16 cellular contexts compared by ENCODE assay signal in the genomic region with DNA sequence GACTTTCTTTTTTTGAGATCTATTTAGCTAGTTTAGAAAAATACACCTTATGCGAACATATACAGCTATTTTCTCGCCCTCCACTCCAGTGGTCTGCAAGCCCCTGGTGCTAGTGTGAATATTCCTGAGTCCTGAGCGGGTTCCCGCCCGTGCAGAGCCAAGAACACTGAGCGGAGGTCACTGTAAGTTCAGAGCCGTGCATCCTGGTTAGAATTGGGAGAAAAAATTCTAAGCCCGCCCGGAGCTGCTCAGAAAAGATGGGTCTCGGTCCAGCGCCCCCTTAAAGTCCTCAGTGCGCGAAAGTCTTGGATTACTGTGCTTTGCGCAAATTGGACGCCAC.
DNase-seq lines count a peak whose midpoint lies in the region; TF ChIP-seq lines count a peak whose summit lies in the region.
"Had no signal": no experiment of that assay in that cellular context is flagged by ENCODE, and none has a peak within 500 bp of the region (broad histone marks: within the 10 kb centered on the region; RNA-seq: fewer than 3 reads in every experiment).

No MANE protein-coding gene starts in this region.

- POLR2A ChIA-PET in activated CD4-positive, alpha-beta memory T cell treated with anti-CD3 and anti-CD28 coated beads, Interleukin-2, amount 10 ng/mL, durations not matched to agents 7 days and 5 days (lab: Charles Lee), result interaction anchor here (4.0 to 13.5 kb wide), 2 partner anchors 8 to 55 kb away, joined by 21 to 661 read pairs; no protein-coding TSS in a partner anchor

- H3K4me3 Mint-ChIP-seq in T-helper 2 cell treated with Interferon-gamma antibody and Interleukin-4, amounts not matched to agents 5 μg/mL and 100 μg/mL, for 36 hours, result peak overlapping the region; percentile 45
- peak overlapping the region; percentile 3 for H3K4me3 Mint-ChIP-seq in activated CD4-positive, alpha-beta memory T cell treated with anti-CD3 and anti-CD28 coated beads, Interleukin-2, amount 10 ng/mL, durations not matched to agents 7 days and 5 days
- peak overlapping the region; percentile 11 for H3K4me3 Mint-ChIP-seq in progenitor cell of endocrine pancreas (ENCODE audit: low read depth)

- no peak overlapping the region for H3K27ac Mint-ChIP-seq in T-helper 2 cell treated with Interferon-gamma antibody and Interleukin-4, amounts not matched to agents 5 μg/mL and 100 μg/mL, for 36 hours
- H3K27ac Mint-ChIP-seq in activated CD4-positive, alpha-beta memory T cell treated with anti-CD3 and anti-CD28 coated beads, Interleukin-2, amount 10 ng/mL, durations not matched to agents 7 days and 5 days, result no peak overlapping the region
- H3K27ac Mint-ChIP-seq in progenitor cell of endocrine pancreas, result no peak overlapping the region

- H3K27me3 Mint-ChIP-seq in T-helper 2 cell treated with Interferon-gamma antibody and Interleukin-4, amounts not matched to agents 5 μg/mL and 100 μg/mL, for 36 hours (ENCODE audit: low read depth), result peaks cover 88% of the 10 kb centered on the region
- peaks cover 76% of the 10 kb centered on the region for H3K27me3 Mint-ChIP-seq in activated CD4-positive, alpha-beta memory T cell treated with anti-CD3 and anti-CD28 coated beads, Interleukin-2, amount 10 ng/mL, durations not matched to agents 7 days and 5 days
- peaks cover 95% of the 10 kb centered on the region for H3K27me3 Mint-ChIP-seq in progenitor cell of endocrine pancreas

- no peak for DNase-seq in T-helper 2 cell treated with Interferon-gamma antibody and Interleukin-4, amounts not matched to agents 5 μg/mL and 100 μg/mL, for 36 hours (ENCODE audit: low spot score)
- DNase-seq in T-helper 2 cell (no peak), progenitor cell of endocrine pancreas (ENCODE audit: low spot score, unreplicated experiment) (no peak), iPS-NIHi7 (ENCODE audit: extremely low spot score) (no peak), T1000 (lab: John Stamatoyannopoulos, UW) (no peak)
- no peak for DNase-seq in activated CD4-positive, alpha-beta memory T cell treated with anti-CD3 and anti-CD28 coated beads, Interleukin-2, amount 10 ng/mL, durations not matched to agents 7 days and 5 days
- DNase-seq in stimulated activated CD4-positive, alpha-beta T cell treated with anti-CD3 and anti-CD28 coated beads, Interleukin-4, amount 100 ng/mL, for 1 hour, result no peak
- DNase-seq: GM23248, hippocampal formation, left colon, NCI-H1048, NCI-H2081, NCI-H510A treated with DMSO at 0.1 percent for 48 hours, Right ventricle myocardium superior had no signal

- peaks cover 3% of the 10 kb centered on the region for H3K9me3 ChIP-seq in iPS-18c (ENCODE audit: control insufficient read depth, insufficient read depth, low read length)

- H3K9me3 Mint-ChIP-seq in T-helper 2 cell treated with Interferon-gamma antibody and Interleukin-4, amounts not matched to agents 5 μg/mL and 100 μg/mL, for 36 hours, result peaks cover 9% of the 10 kb centered on the region
- peaks cover 10% of the 10 kb centered on the region for H3K9me3 Mint-ChIP-seq in activated CD4-positive, alpha-beta memory T cell treated with anti-CD3 and anti-CD28 coated beads, Interleukin-2, amount 10 ng/mL, durations not matched to agents 7 days and 5 days
- no peaks in the 10 kb centered on the region for H3K9me3 Mint-ChIP-seq in progenitor cell of endocrine pancreas (ENCODE audit: low read depth)

- peaks cover 6% of the 10 kb centered on the region for H3K36me3 Mint-ChIP-seq in T-helper 2 cell treated with Interferon-gamma antibody and Interleukin-4, amounts not matched to agents 5 μg/mL and 100 μg/mL, for 36 hours (ENCODE audit: low read depth)
- peaks cover 9% of the 10 kb centered on the region for H3K36me3 Mint-ChIP-seq in activated CD4-positive, alpha-beta memory T cell treated with anti-CD3 and anti-CD28 coated beads, Interleukin-2, amount 10 ng/mL, durations not matched to agents 7 days and 5 days (ENCODE audit: low read depth)
- no peaks in the 10 kb centered on the region for H3K36me3 Mint-ChIP-seq in progenitor cell of endocrine pancreas (ENCODE audit: insufficient read depth)

- H3K4me1 Mint-ChIP-seq in T-helper 2 cell treated with Interferon-gamma antibody and Interleukin-4, amounts not matched to agents 5 μg/mL and 100 μg/mL, for 36 hours (ENCODE audit: low read depth), result peaks cover 32% of the 10 kb centered on the region
- peaks cover 46% of the 10 kb centered on the region for H3K4me1 Mint-ChIP-seq in activated CD4-positive, alpha-beta memory T cell treated with anti-CD3 and anti-CD28 coated beads, Interleukin-2, amount 10 ng/mL, durations not matched to agents 7 days and 5 days
- H3K4me1 Mint-ChIP-seq in progenitor cell of endocrine pancreas (ENCODE audit: low read depth), result peaks cover 18% of the 10 kb centered on the region

- TF ChIP-seq CTCF in progenitor cell of endocrine pancreas (IDR thresholded peaks at IDR 0.05; ENCODE audit: unreplicated experiment), result no peak

- CTCF ChIA-PET in activated CD4-positive, alpha-beta memory T cell treated with anti-CD3 and anti-CD28 coated beads, Interleukin-2, amount 10 ng/mL, durations not matched to agents 7 days and 5 days (lab: Charles Lee), result interaction anchor here (0.9 to 1.2 kb wide), 2 partner anchors 135 to 781 kb away, joined by 3 read pairs; no protein-coding TSS in a partner anchor

- peak overlapping the region; percentile 11; the same call in 1 of the 2 replicates for H3K4me3 ChIP-seq in iPS-18c (ENCODE audit: insufficient read depth, low read depth, low read length)
- H3K4me3 ChIP-seq: BLaER1, GM23248 had no signal
